In genomic region chr11:108584973-108585372, GRCh38 we compare ENCODE assay signal across 17 cellular contexts. TPM values are rescaled to one million over a fixed set of nuclear protein-coding genes. Genes with fewer than 3 reads are reported as not detected.
DNase-seq lines count a peak whose midpoint lies in the region; ATAC-seq, FAIRE-seq and TF ChIP-seq lines count a peak whose summit lies in the region.
"Had no signal": no experiment of that assay in that cellular context is flagged by ENCODE, and none has a peak within 500 bp of the region (broad histone marks: within the 10 kb centered on the region; RNA-seq: fewer than 3 reads in every experiment).

No MANE protein-coding gene starts in this region.

- no peak overlapping the region for H3K4me3 ChIP-seq in bronchial epithelial cell (ENCODE audit: low read depth, low read length)
- H3K4me3 ChIP-seq: BLaER1 treated with 17β-estradiol and CSF1 and Interleukin-3, amounts not matched to agents 10 nM and 100 nM; GM23248 had no signal

- ATAC-seq in GM18868 (IDR thresholded peaks at IDR 0.05; ENCODE audit: unreplicated experiment), result no peak
- ATAC-seq: CD8-positive, alpha-beta T cell had no signal

- TF ChIP-seq CTCF in 22Rv1 (IDR thresholded peaks at IDR 0.05) (no peak), bronchial epithelial cell (IDR thresholded peaks at IDR 0.05; ENCODE audit: insufficient read depth, low read length, severe bottlenecking) (no peak), nephron progenitor cell (IDR thresholded peaks at IDR 0.05) (no peak), HFFc6 (IDR thresholded peaks at IDR 0.05) (no peak)

- FAIRE-seq in bronchial epithelial cell (lab: Jason Lieb, UNC), result no peak
- FAIRE-seq: G401.6, GM12891, H54 had no signal

- H3K27me3 Mint-ChIP-seq in nephron progenitor cell (ENCODE audit: low read depth, poor library complexity) (peaks cover 4% of the 10 kb centered on the region), HFFc6 (ENCODE audit: insufficient read depth) (peaks cover 5% of the 10 kb centered on the region)

- peak overlapping the region; percentile 32 for H3K27ac ChIP-seq in 22Rv1
- H3K27ac ChIP-seq: BLaER1 treated with 17β-estradiol and CSF1 and Interleukin-3, amounts not matched to agents 10 nM and 100 nM; GM23248; HL-60 had no signal

- H3K36me3 Mint-ChIP-seq in nephron progenitor cell (ENCODE audit: low read depth), result no peaks in the 10 kb centered on the region
- no peaks in the 10 kb centered on the region for H3K36me3 Mint-ChIP-seq in HFFc6 (ENCODE audit: low read depth)
- H3K36me3 Mint-ChIP-seq: CD8-positive, alpha-beta T cell had no signal

- peak overlapping the region; percentile 39 for H3K27ac Mint-ChIP-seq in nephron progenitor cell
- H3K27ac Mint-ChIP-seq in HFFc6, result no peak overlapping the region
- H3K27ac Mint-ChIP-seq: B cell; CD8-positive, alpha-beta T cell had no signal

- H3K4me1 Mint-ChIP-seq in nephron progenitor cell (peaks cover 17% of the 10 kb centered on the region), HFFc6 (ENCODE audit: low read depth) (peaks cover 13% of the 10 kb centered on the region; the same call in 1 of the 2 replicates)
- H3K4me1 Mint-ChIP-seq: B cell had no signal

- no peak overlapping the region for H3K4me3 Mint-ChIP-seq in nephron progenitor cell
- no peak overlapping the region for H3K4me3 Mint-ChIP-seq in HFFc6
- H3K4me3 Mint-ChIP-seq: B cell; CD8-positive, alpha-beta T cell had no signal

- H3K9me3 Mint-ChIP-seq in nephron progenitor cell (peaks cover 8% of the 10 kb centered on the region), HFFc6 (no peaks in the 10 kb centered on the region)
- H3K9me3 Mint-ChIP-seq: CD8-positive, alpha-beta T cell had no signal

- peak; percentile 52 for DNase-seq in NCI-H526 treated with DMSO at 0.1 percent for 48 hours (lab: John Stamatoyannopoulos, UW)
- DNase-seq in bronchial epithelial cell (ENCODE audit: low read depth), result peak; percentile 58
- DNase-seq in nephron progenitor cell, result no peak
- no peak for DNase-seq in activated T-cell treated with anti-CD3 and anti-CD28 coated beads for 4 hours
- no peak for DNase-seq in HFFc6
- DNase-seq: Calu3; CD8-positive, alpha-beta T cell; GM23248; HCEC 1CT had no signal

- H3K27me3 ChIP-seq in bronchial epithelial cell (ENCODE audit: control insufficient read depth, insufficient read depth, low read length), result no peaks in the 10 kb centered on the region
- H3K27me3 ChIP-seq: BLaER1 treated with 17β-estradiol and CSF1 and Interleukin-3, amounts not matched to agents 10 nM and 100 nM had no signal

- H3K36me3 ChIP-seq in bronchial epithelial cell (ENCODE audit: control insufficient read depth, insufficient read depth, low read length), result no peaks in the 10 kb centered on the region
- H3K36me3 ChIP-seq: BLaER1 treated with 17β-estradiol and CSF1 and Interleukin-3, amounts not matched to agents 10 nM and 100 nM had no signal

RNA-seq across cellular contexts. Expression of gene EXPH5, which starts 8.6 kb away (rescaled TPM):
- 7.6 and 22.3 TPM in 2 replicates for total RNA-seq in bronchial epithelial cell
- total RNA-seq in HFFc6 (2021; fragmentation: NEBNext Ultra II Directional; extraction: Animal tissue kit (Norgen Biotek cat#: 25700)), result under 1 TPM; 0.14 to 0.91 (median 0.47) TPM
- total RNA-seq: GM23248 had no signal

Comparison
In these comparisons a context has a peak if more than half of its experiments do, and no peak if none do; other contexts are left out.
1. DNase-seq: peak in NCI-H526 treated with DMSO at 0.1 percent for 48 hours (single experiment) and bronchial epithelial cell (single experiment); none in nephron progenitor cell (single experiment), activated T-cell treated with anti-CD3 and anti-CD28 coated beads for 4 hours (single experiment) and HFFc6 (single experiment).